In the genomic region with DNA sequence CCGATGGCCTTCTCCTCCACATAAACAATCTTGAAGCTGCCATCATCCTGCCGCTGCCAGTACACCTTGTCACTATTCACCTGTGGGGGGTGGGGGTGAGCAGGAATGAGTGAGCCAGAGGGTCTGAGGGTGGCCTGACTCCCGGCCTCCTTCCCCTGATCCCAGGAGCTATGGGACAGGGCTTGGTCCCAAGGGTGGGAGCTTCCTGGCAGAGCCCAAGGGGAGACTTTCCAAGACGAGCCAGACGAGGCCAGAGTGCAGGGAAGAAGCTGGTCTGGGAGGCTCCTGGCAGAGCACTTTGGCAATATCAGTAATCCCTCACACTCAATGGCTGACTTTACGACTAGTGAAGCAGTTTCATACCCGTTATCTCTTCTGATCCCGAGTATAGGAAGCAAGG, we compare ENCODE assay signal across 27 cellular contexts. TPM values are rescaled to one million over a fixed set of nuclear protein-coding genes. Genes with fewer than 3 reads are reported as not detected.
A peak's percentile ranks its signal among the peaks of the same experiment; 100 is the strongest.
DNase-seq lines count a peak whose midpoint lies in the region; ATAC-seq, FAIRE-seq and TF ChIP-seq lines count a peak whose summit lies in the region.
"Had no signal": no experiment of that assay in that cellular context is flagged by ENCODE, and none has a peak within 500 bp of the region (broad histone marks: within the 10 kb centered on the region; RNA-seq: fewer than 3 reads in every experiment).

No MANE protein-coding gene starts in this region.

- H3K27me3 ChIP-seq in HepG2 (ENCODE audit: control insufficient read depth in 1 of 2, insufficient read depth in 2 of 2, low read length in 2 of 2) (no peaks in the 10 kb centered on the region), right lobe of liver (no peaks in the 10 kb centered on the region)
- H3K27me3 ChIP-seq: BE2C; BLaER1 treated with 17β-estradiol and CSF1 and Interleukin-3, amounts not matched to agents 10 nM and 100 nM had no signal

- no peak overlapping the region for H2AFZ ChIP-seq in HepG2 (ENCODE audit: low read length)
- H2AFZ ChIP-seq: GM23248 had no signal

- H4K20me1 ChIP-seq in HepG2 (ENCODE audit: insufficient read depth, low read length), result no peaks in the 10 kb centered on the region
- H4K20me1 ChIP-seq: BLaER1 treated with 17β-estradiol and CSF1 and Interleukin-3, amounts not matched to agents 10 nM and 100 nM had no signal

- H3K4me1 Mint-ChIP-seq in chondrocyte (ENCODE audit: low read depth), result peaks cover 42% of the 10 kb centered on the region
- H3K4me1 Mint-ChIP-seq: CD8-positive, alpha-beta memory T cell had no signal

- TF ChIP-seq EP300 in HepG2 (IDR thresholded peaks at IDR 0.05; ENCODE audit: low read depth in 2 of 2, low read length in 2 of 2) (no peak), HepG2 (CRISPR knock-in tag; IDR thresholded peaks at IDR 0.05; ENCODE audit: borderline replicate concordance) (no peak)

- H3K4me2 ChIP-seq in HepG2 (ENCODE audit: low read depth, low read length), result no peak overlapping the region
- H3K4me2 ChIP-seq: A549; BLaER1 treated with 17β-estradiol and CSF1 and Interleukin-3, amounts not matched to agents 10 nM and 100 nM had no signal

- H3K27ac Mint-ChIP-seq in chondrocyte (ENCODE audit: unreplicated experiment), result no peak overlapping the region
- H3K27ac Mint-ChIP-seq: CD4-positive, alpha-beta T cell; CD8-positive, alpha-beta memory T cell had no signal

- in situ Hi-C loops in HepG2 (cut with HindIII; ENCODE audit: extremely low pct_ligation_motif_present, low pct_unique_long_range_greater_than_20kb), result no loop called here

- DNase-seq in HepG2 (ENCODE audit: low spot score), result no peak
- DNase-seq in right lobe of liver, result no peak
- DNase-seq in chondrocyte (ENCODE audit: low spot score), result peak; percentile 50
- peak; percentile 42 for DNase-seq in sciatic nerve (ENCODE audit: low spot score)
- DNase-seq in stimulated activated naive CD4-positive, alpha-beta T cell (lab: John Stamatoyannopoulos, UW), result no peak
- DNase-seq in stimulated activated naive CD8-positive, alpha-beta T cell treated with anti-CD3 and anti-CD28 coated beads, Interleukin-15, Interleukin-2, amounts not matched to agents 100 U/mL and 50 U/mL, for 24 hours, result no peak
- DNase-seq: 8988T; ACHN; AML-193; BE2C; CD4-positive, alpha-beta T cell; CD8-positive, alpha-beta memory T cell; DMS 273 treated with DMSO at 0.1 percent for 48 hours; DMS79; EL; GDM1; GM23248; H7 had no signal

- POLR2A ChIA-PET in HepG2 (lab: Yijun Ruan, JAX), result interaction anchor here (1.6 to 13.2 kb wide), 4 partner anchors 13 to 60 kb away, joined by 4 to 254 read pairs (median 22); a partner anchor contains a TSS

- CTCF ChIA-PET in HepG2 (lab: Yijun Ruan, JAX; ENCODE audit: low intra/inter-chr PET ratio, low total read pairs), result no interaction called here

- no peak overlapping the region for H3K9ac ChIP-seq in HepG2 (ENCODE audit: insufficient read depth, low read depth, low read length)
- H3K9ac ChIP-seq: BLaER1 treated with 17β-estradiol and CSF1 and Interleukin-3, amounts not matched to agents 10 nM and 100 nM; GM23248 had no signal

- H3K4me3 ChIP-seq in HepG2 (replicated peaks in 1 of 3; ENCODE audit: insufficient read depth in 1 of 3, low read depth in 2 of 3, low read length in 3 of 3), result no peak overlapping the region
- H3K4me3 ChIP-seq in right lobe of liver, result no peak overlapping the region
- H3K4me3 ChIP-seq: A549; BLaER1 treated with 17β-estradiol and CSF1 and Interleukin-3, amounts not matched to agents 10 nM and 100 nM; GM12878; GM23248 had no signal

- H3K4me1 ChIP-seq in HepG2 (ENCODE audit: insufficient read depth, low read length), result peaks cover 46% of the 10 kb centered on the region
- no peaks in the 10 kb centered on the region for H3K4me1 ChIP-seq in right lobe of liver
- H3K4me1 ChIP-seq: BE2C had no signal

- no TSS peak for BruUV-seq in HepG2 (replicated peaks; lab: Mats Ljungman, UMichigan)

- H3K36me3 ChIP-seq in HepG2 (replicated peaks in 1 of 2; ENCODE audit: control insufficient read depth in 1 of 2, insufficient read depth in 2 of 2, low read length in 2 of 2) (peaks cover 0 to 1% of the 10 kb centered on the region in 2 experiments; a peak in 1 of 5 replicates), right lobe of liver (no peaks in the 10 kb centered on the region)
- H3K36me3 ChIP-seq: BE2C had no signal

- ATAC-seq in HepG2 (no peak), right lobe of liver (no peak), sciatic nerve (no peak), HG03095 (IDR thresholded peaks at IDR 0.05; ENCODE audit: unreplicated experiment) (no peak)
- no peak for ATAC-seq in stimulated activated naive CD8-positive, alpha-beta T cell treated with anti-CD3 and anti-CD28 coated beads, Interleukin-15, Interleukin-2, amounts not matched to agents 100 U/mL and 50 U/mL, for 24 hours
- ATAC-seq: A549, GM12878, HCT116 had no signal

- TF ChIP-seq CTCF in HepG2 (CRISPR knock-in tag; IDR thresholded peaks at IDR 0.05), result no peak
- TF ChIP-seq CTCF in right lobe of liver (IDR thresholded peaks at IDR 0.05), result no peak
- TF ChIP-seq CTCF in chondrocyte (IDR thresholded peaks at IDR 0.05), result no peak

- no peak overlapping the region for H3K4me3 Mint-ChIP-seq in chondrocyte (ENCODE audit: unreplicated experiment)
- H3K4me3 Mint-ChIP-seq: CD14-positive monocyte; CD4-positive, alpha-beta T cell; CD8-positive, alpha-beta memory T cell had no signal

- no peaks in the 10 kb centered on the region for H3K9me3 Mint-ChIP-seq in chondrocyte (ENCODE audit: low read depth)
- H3K9me3 Mint-ChIP-seq: CD14-positive monocyte; CD4-positive, alpha-beta T cell; CD8-positive, alpha-beta memory T cell had no signal

- TF ChIP-seq POLR2A in HepG2 (IDR thresholded peaks at IDR 0.05; ENCODE audit: insufficient read depth in 1 of 2, low read depth in 2 of 2, low read length in 2 of 2) (no peak), right lobe of liver (IDR thresholded peaks at IDR 0.05) (no peak)

- no peaks in the 10 kb centered on the region for H3K79me2 ChIP-seq in HepG2 (ENCODE audit: insufficient read depth, low read length)

- no peak for TF ChIP-seq RAD21 in HepG2 (CRISPR knock-in tag; IDR thresholded peaks at IDR 0.05)

- 91% methylated on average over 8 of the region's 8 CpGs for WGBS in HepG2 (ENCODE audit: low lambda C conversion rate)
- WGBS in right lobe of liver (ENCODE audit: insufficient coverage, low coverage, low lambda C conversion rate, missing lambda C conversion rate), result 95% methylated on average over 3 of the region's 8 CpGs

- peaks cover 5% of the 10 kb centered on the region for H3K36me3 Mint-ChIP-seq in chondrocyte (ENCODE audit: low read depth)

- peak; percentile 26 for FAIRE-seq in HepG2 (lab: Jason Lieb, UNC)
- FAIRE-seq: A549, D721Med, GM12878, GM19239, H1 had no signal

- no peaks in the 10 kb centered on the region for H3K27me3 Mint-ChIP-seq in chondrocyte (ENCODE audit: low read depth)
- H3K27me3 Mint-ChIP-seq: CD4-positive, alpha-beta T cell; CD8-positive, alpha-beta memory T cell had no signal

- H3K27ac ChIP-seq in HepG2 (ENCODE audit: extremely low read length, insufficient read depth, low read length) (peak overlapping the region; percentile 28), right lobe of liver (no peak overlapping the region)
- H3K27ac ChIP-seq: A549; BLaER1 treated with 17β-estradiol and CSF1 and Interleukin-3, amounts not matched to agents 10 nM and 100 nM; GM23248 had no signal

- H3K9me3 ChIP-seq in HepG2 (ENCODE audit: low read length) (no peaks in the 10 kb centered on the region), right lobe of liver (no peaks in the 10 kb centered on the region)
- H3K9me3 ChIP-seq: A549; BE2C; BLaER1 treated with 17β-estradiol and CSF1 and Interleukin-3, amounts not matched to agents 10 nM and 100 nM had no signal

- intact Hi-C loops in HepG2 (cut with micrococcal nuclease; ENCODE audit: unreplicated experiment) (no loop called here), right lobe of liver (cut with DNase I) (no loop called here), sciatic nerve (cut with DNase I) (no loop called here)

RNA-seq across cellular contexts. Expression of a gene that starts 7.5 kb away (rescaled TPM):
- total RNA-seq in HepG2 (2016; rRNA removed; fragmentation: Illumina TruSeq; extraction: Trizol) (1.9 and 3.2 TPM in 2 replicates), right lobe of liver (1 to 10 TPM in 2 of 6 experiments, under 1 TPM in 4; 0.37 to 1.9 (median 0.77) TPM), chondrocyte (3.2 to 5.0 TPM (median 3.3 TPM) in 3 replicates), sciatic nerve (13.2 TPM)
- total RNA-seq in HepG2 (2016; cell fraction: cytosol; rRNA removed; fragmentation: Illumina TruSeq; extraction: Trizol; ENCODE audit: low read depth), result 2.0 and 2.8 TPM in 2 replicates
- 0.86 and 4.5 TPM in 2 replicates for total RNA-seq in HepG2 (2016; cell fraction: insoluble cytoplasmic fraction; rRNA removed; fragmentation: Illumina TruSeq; extraction: Trizol)
- 2.8 and 3.2 TPM in 2 replicates for total RNA-seq in HepG2 (2016; cell fraction: membrane; rRNA removed; fragmentation: Illumina TruSeq; extraction: Trizol)
- total RNA-seq in HepG2 (2016; cell fraction: nucleus; rRNA removed; fragmentation: Illumina TruSeq; extraction: Trizol), result 5.9 and 9.4 TPM in 2 replicates
- 9.5 and 10.6 TPM in 2 replicates for polyA plus RNA-seq in HepG2 (2011; rRNA removed)
- 2.8 and 4.4 TPM in 2 replicates for polyA plus RNA-seq in HepG2 (2011; cell fraction: cytosol; rRNA removed)
- polyA plus RNA-seq in HepG2 (2011; cell fraction: nucleus; rRNA removed), result 70.4 and 118 TPM in 2 replicates
- 5.0 and 6.8 TPM in 2 replicates for polyA plus RNA-seq in HepG2 (2012)
- polyA plus RNA-seq in HepG2 (2016; cell fraction: cytosol; fragmentation: Illumina TruSeq; extraction: Trizol; ENCODE audit: low read depth), result 1.5 and 2.0 TPM in 2 replicates
- polyA plus RNA-seq in HepG2 (2016; cell fraction: insoluble cytoplasmic fraction; fragmentation: Illumina TruSeq; extraction: Trizol; ENCODE audit: low read depth), result 1.4 and 1.7 TPM in 2 replicates
- 1.9 and 2.6 TPM in 2 replicates for polyA plus RNA-seq in HepG2 (2016; cell fraction: membrane; fragmentation: Illumina TruSeq; extraction: Trizol; ENCODE audit: low read depth)
- polyA plus RNA-seq in HepG2 (2016; cell fraction: nucleus; fragmentation: Illumina TruSeq; extraction: Trizol; ENCODE audit: insufficient read depth, low read depth), result 19.1 and 23.5 TPM in 2 replicates
- 10.5 and 15.8 TPM in 2 replicates for polyA minus RNA-seq in HepG2 (2011; rRNA and poly(A)+ RNA removed; ENCODE audit: low replicate concordance)
- 1.6 TPM in 1 of 2 replicates, not detected in the other for polyA minus RNA-seq in HepG2 (2011; cell fraction: cytosol; rRNA and poly(A)+ RNA removed)
- 19.0 and 26.3 TPM in 2 replicates for polyA minus RNA-seq in HepG2 (2011; cell fraction: nucleus; rRNA and poly(A)+ RNA removed)
- polyA plus RNA-seq: CD14-positive monocyte; CD8-positive, alpha-beta memory T cell had no signal

RNA-seq across cellular contexts. Expression of a gene that starts 13.0 kb away (rescaled TPM):
- total RNA-seq in HepG2 (2016; rRNA removed; fragmentation: Illumina TruSeq; extraction: Trizol) (73.5 and 73.7 TPM in 2 replicates), right lobe of liver (10 to 100 TPM; 13.4 to 28.1 (median 24.1) TPM), chondrocyte (60.1 to 85.5 TPM (median 72.6 TPM) in 3 replicates), sciatic nerve (81.1 TPM)
- 13.7 and 18.4 TPM in 2 replicates for total RNA-seq in HepG2 (2016; cell fraction: cytosol; rRNA removed; fragmentation: Illumina TruSeq; extraction: Trizol; ENCODE audit: low read depth)
- total RNA-seq in HepG2 (2016; cell fraction: insoluble cytoplasmic fraction; rRNA removed; fragmentation: Illumina TruSeq; extraction: Trizol), result 68.8 and 73.9 TPM in 2 replicates
- 41.9 and 48.5 TPM in 2 replicates for total RNA-seq in HepG2 (2016; cell fraction: membrane; rRNA removed; fragmentation: Illumina TruSeq; extraction: Trizol)
- total RNA-seq in HepG2 (2016; cell fraction: nucleus; rRNA removed; fragmentation: Illumina TruSeq; extraction: Trizol), result 48.8 and 53.9 TPM in 2 replicates
- 52.0 and 59.8 TPM in 2 replicates for polyA plus RNA-seq in HepG2 (2011; rRNA removed)
- 32.2 and 34.7 TPM in 2 replicates for polyA plus RNA-seq in HepG2 (2011; cell fraction: cytosol; rRNA removed)
- 73.2 and 83.2 TPM in 2 replicates for polyA plus RNA-seq in HepG2 (2011; cell fraction: nucleus; rRNA removed)
- polyA plus RNA-seq in HepG2 (2012), result 36.1 and 60.0 TPM in 2 replicates
- 10.3 and 11.1 TPM in 2 replicates for polyA plus RNA-seq in HepG2 (2016; cell fraction: cytosol; fragmentation: Illumina TruSeq; extraction: Trizol; ENCODE audit: low read depth)
- 65.8 and 69.3 TPM in 2 replicates for polyA plus RNA-seq in HepG2 (2016; cell fraction: insoluble cytoplasmic fraction; fragmentation: Illumina TruSeq; extraction: Trizol; ENCODE audit: low read depth)
- 26.7 and 30.0 TPM in 2 replicates for polyA plus RNA-seq in HepG2 (2016; cell fraction: membrane; fragmentation: Illumina TruSeq; extraction: Trizol; ENCODE audit: low read depth)
- polyA plus RNA-seq in HepG2 (2016; cell fraction: nucleus; fragmentation: Illumina TruSeq; extraction: Trizol; ENCODE audit: insufficient read depth, low read depth), result 53.3 and 55.1 TPM in 2 replicates
- polyA minus RNA-seq in HepG2 (2011; rRNA and poly(A)+ RNA removed; ENCODE audit: low replicate concordance), result 36.9 and 44.7 TPM in 2 replicates
- 25.1 and 30.9 TPM in 2 replicates for polyA minus RNA-seq in HepG2 (2011; cell fraction: cytosol; rRNA and poly(A)+ RNA removed)
- polyA minus RNA-seq in HepG2 (2011; cell fraction: nucleus; rRNA and poly(A)+ RNA removed), result 82.3 and 93.4 TPM in 2 replicates

RNA-seq across cellular contexts. Expression of a gene that starts 16.0 kb away (rescaled TPM):
- total RNA-seq in HepG2 (2016; rRNA removed; fragmentation: Illumina TruSeq; extraction: Trizol), result 31.2 and 57.9 TPM in 2 replicates
- total RNA-seq in HepG2 (2016; cell fraction: cytosol; rRNA removed; fragmentation: Illumina TruSeq; extraction: Trizol; ENCODE audit: low read depth), result 53.1 and 55.5 TPM in 2 replicates
- 28.7 and 55.2 TPM in 2 replicates for total RNA-seq in HepG2 (2016; cell fraction: insoluble cytoplasmic fraction; rRNA removed; fragmentation: Illumina TruSeq; extraction: Trizol)
- total RNA-seq in HepG2 (2016; cell fraction: membrane; rRNA removed; fragmentation: Illumina TruSeq; extraction: Trizol), result 39.6 and 50.8 TPM in 2 replicates
- total RNA-seq in HepG2 (2016; cell fraction: nucleus; rRNA removed; fragmentation: Illumina TruSeq; extraction: Trizol), result 73.3 and 76.1 TPM in 2 replicates
- polyA plus RNA-seq in HepG2 (2011; rRNA removed), result 90.8 and 111 TPM in 2 replicates
- 39.6 and 61.4 TPM in 2 replicates for polyA plus RNA-seq in HepG2 (2011; cell fraction: cytosol; rRNA removed)
- 727 and 889 TPM in 2 replicates for polyA plus RNA-seq in HepG2 (2011; cell fraction: nucleus; rRNA removed)
- 57.8 and 65.9 TPM in 2 replicates for polyA plus RNA-seq in HepG2 (2012)
- 23.3 and 25.5 TPM in 2 replicates for polyA plus RNA-seq in HepG2 (2016; cell fraction: cytosol; fragmentation: Illumina TruSeq; extraction: Trizol; ENCODE audit: low read depth)
- polyA plus RNA-seq in HepG2 (2016; cell fraction: insoluble cytoplasmic fraction; fragmentation: Illumina TruSeq; extraction: Trizol; ENCODE audit: low read depth), result 26.2 and 35.5 TPM in 2 replicates
- polyA plus RNA-seq in HepG2 (2016; cell fraction: membrane; fragmentation: Illumina TruSeq; extraction: Trizol; ENCODE audit: low read depth), result 26.4 and 35.2 TPM in 2 replicates
- polyA plus RNA-seq in HepG2 (2016; cell fraction: nucleus; fragmentation: Illumina TruSeq; extraction: Trizol; ENCODE audit: insufficient read depth, low read depth), result 187 and 194 TPM in 2 replicates
- polyA minus RNA-seq in HepG2 (2011; rRNA and poly(A)+ RNA removed; ENCODE audit: low replicate concordance), result 110 and 204 TPM in 2 replicates
- polyA minus RNA-seq in HepG2 (2011; cell fraction: cytosol; rRNA and poly(A)+ RNA removed), result 28.8 and 31.7 TPM in 2 replicates
- 149 and 154 TPM in 2 replicates for polyA minus RNA-seq in HepG2 (2011; cell fraction: nucleus; rRNA and poly(A)+ RNA removed)
- total RNA-seq in right lobe of liver, result 10 to 100 TPM; 11.5 to 28.3 (median 15.2) TPM
- 27.0 to 34.9 TPM (median 27.4 TPM) in 3 replicates for total RNA-seq in chondrocyte
- 31.9 TPM for total RNA-seq in sciatic nerve

RNA-seq across cellular contexts. Expression of a gene that starts 22.7 kb away (rescaled TPM):
- total RNA-seq in HepG2 (2016; rRNA removed; fragmentation: Illumina TruSeq; extraction: Trizol), result 273 and 345 TPM in 2 replicates
- total RNA-seq in HepG2 (2016; cell fraction: cytosol; rRNA removed; fragmentation: Illumina TruSeq; extraction: Trizol; ENCODE audit: low read depth), result 151 and 152 TPM in 2 replicates
- 269 and 346 TPM in 2 replicates for total RNA-seq in HepG2 (2016; cell fraction: insoluble cytoplasmic fraction; rRNA removed; fragmentation: Illumina TruSeq; extraction: Trizol)
- 294 and 315 TPM in 2 replicates for total RNA-seq in HepG2 (2016; cell fraction: membrane; rRNA removed; fragmentation: Illumina TruSeq; extraction: Trizol)
- total RNA-seq in HepG2 (2016; cell fraction: nucleus; rRNA removed; fragmentation: Illumina TruSeq; extraction: Trizol), result 141 and 150 TPM in 2 replicates
- polyA plus RNA-seq in HepG2 (2011; rRNA removed), result 185 and 210 TPM in 2 replicates
- 161 and 177 TPM in 2 replicates for polyA plus RNA-seq in HepG2 (2011; cell fraction: cytosol; rRNA removed)
- polyA plus RNA-seq in HepG2 (2011; cell fraction: nucleus; rRNA removed), result 147 and 170 TPM in 2 replicates
- polyA plus RNA-seq in HepG2 (2012), result 162 and 212 TPM in 2 replicates
- polyA plus RNA-seq in HepG2 (2016; cell fraction: cytosol; fragmentation: Illumina TruSeq; extraction: Trizol; ENCODE audit: low read depth), result 118 and 119 TPM in 2 replicates
- 260 and 276 TPM in 2 replicates for polyA plus RNA-seq in HepG2 (2016; cell fraction: insoluble cytoplasmic fraction; fragmentation: Illumina TruSeq; extraction: Trizol; ENCODE audit: low read depth)
- 194 and 205 TPM in 2 replicates for polyA plus RNA-seq in HepG2 (2016; cell fraction: membrane; fragmentation: Illumina TruSeq; extraction: Trizol; ENCODE audit: low read depth)
- polyA plus RNA-seq in HepG2 (2016; cell fraction: nucleus; fragmentation: Illumina TruSeq; extraction: Trizol; ENCODE audit: insufficient read depth, low read depth), result 151 and 154 TPM in 2 replicates
- 58.4 and 179 TPM in 2 replicates for polyA minus RNA-seq in HepG2 (2011; rRNA and poly(A)+ RNA removed; ENCODE audit: low replicate concordance)
- polyA minus RNA-seq in HepG2 (2011; cell fraction: cytosol; rRNA and poly(A)+ RNA removed), result 65.5 and 85.5 TPM in 2 replicates
- 138 and 175 TPM in 2 replicates for polyA minus RNA-seq in HepG2 (2011; cell fraction: nucleus; rRNA and poly(A)+ RNA removed)
- 10 to 100 TPM; 26.2 to 40.2 (median 34.2) TPM for total RNA-seq in right lobe of liver
- 43.1 to 66.5 TPM (median 47.9 TPM) in 3 replicates for total RNA-seq in chondrocyte
- total RNA-seq in sciatic nerve, result 52.0 TPM

RNA-seq across cellular contexts. Expression of a gene that starts 23.3 kb away (rescaled TPM):
- total RNA-seq in HepG2 (2016; rRNA removed; fragmentation: Illumina TruSeq; extraction: Trizol) (713 and 818 TPM in 2 replicates), right lobe of liver (10 to 100 TPM; 60.0 to 72.9 (median 68.7) TPM), chondrocyte (154 to 169 TPM (median 159 TPM) in 3 replicates), sciatic nerve (132 TPM)
- 394 and 546 TPM in 2 replicates for total RNA-seq in HepG2 (2016; cell fraction: cytosol; rRNA removed; fragmentation: Illumina TruSeq; extraction: Trizol; ENCODE audit: low read depth)
- 727 and 841 TPM in 2 replicates for total RNA-seq in HepG2 (2016; cell fraction: insoluble cytoplasmic fraction; rRNA removed; fragmentation: Illumina TruSeq; extraction: Trizol)
- 518 and 609 TPM in 2 replicates for total RNA-seq in HepG2 (2016; cell fraction: membrane; rRNA removed; fragmentation: Illumina TruSeq; extraction: Trizol)
- 243 and 273 TPM in 2 replicates for total RNA-seq in HepG2 (2016; cell fraction: nucleus; rRNA removed; fragmentation: Illumina TruSeq; extraction: Trizol)
- 473 and 535 TPM in 2 replicates for polyA plus RNA-seq in HepG2 (2011; rRNA removed)
- polyA plus RNA-seq in HepG2 (2011; cell fraction: cytosol; rRNA removed), result 355 and 455 TPM in 2 replicates
- 126 and 158 TPM in 2 replicates for polyA plus RNA-seq in HepG2 (2011; cell fraction: nucleus; rRNA removed)
- 433 and 508 TPM in 2 replicates for polyA plus RNA-seq in HepG2 (2012)
- polyA plus RNA-seq in HepG2 (2016; cell fraction: cytosol; fragmentation: Illumina TruSeq; extraction: Trizol; ENCODE audit: low read depth), result 449 and 646 TPM in 2 replicates
- polyA plus RNA-seq in HepG2 (2016; cell fraction: insoluble cytoplasmic fraction; fragmentation: Illumina TruSeq; extraction: Trizol; ENCODE audit: low read depth), result 889 and 948 TPM in 2 replicates
- polyA plus RNA-seq in HepG2 (2016; cell fraction: membrane; fragmentation: Illumina TruSeq; extraction: Trizol; ENCODE audit: low read depth), result 521 and 635 TPM in 2 replicates
- 510 and 513 TPM in 2 replicates for polyA plus RNA-seq in HepG2 (2016; cell fraction: nucleus; fragmentation: Illumina TruSeq; extraction: Trizol; ENCODE audit: insufficient read depth, low read depth)
- 166 and 230 TPM in 2 replicates for polyA minus RNA-seq in HepG2 (2011; rRNA and poly(A)+ RNA removed; ENCODE audit: low replicate concordance)
- 89.3 and 98.3 TPM in 2 replicates for polyA minus RNA-seq in HepG2 (2011; cell fraction: cytosol; rRNA and poly(A)+ RNA removed)
- 88.1 and 108 TPM in 2 replicates for polyA minus RNA-seq in HepG2 (2011; cell fraction: nucleus; rRNA and poly(A)+ RNA removed)

Comparison
In these comparisons a context has a peak if more than half of its experiments do, and no peak if none do; other contexts are left out.
1. DNase-seq: peak in chondrocyte (single experiment) and sciatic nerve (single experiment); none in HepG2 (single experiment), right lobe of liver (0 of 3), stimulated activated naive CD4-positive, alpha-beta T cell (0 of 6) and stimulated activated naive CD8-positive, alpha-beta T cell treated with anti-CD3 and anti-CD28 coated beads, Interleukin-15, Interleukin-2, amounts not matched to agents 100 U/mL and 50 U/mL, for 24 hours (single experiment).